Comparison of ENCODE assay signal across 12 cellular contexts in the genomic region with DNA sequence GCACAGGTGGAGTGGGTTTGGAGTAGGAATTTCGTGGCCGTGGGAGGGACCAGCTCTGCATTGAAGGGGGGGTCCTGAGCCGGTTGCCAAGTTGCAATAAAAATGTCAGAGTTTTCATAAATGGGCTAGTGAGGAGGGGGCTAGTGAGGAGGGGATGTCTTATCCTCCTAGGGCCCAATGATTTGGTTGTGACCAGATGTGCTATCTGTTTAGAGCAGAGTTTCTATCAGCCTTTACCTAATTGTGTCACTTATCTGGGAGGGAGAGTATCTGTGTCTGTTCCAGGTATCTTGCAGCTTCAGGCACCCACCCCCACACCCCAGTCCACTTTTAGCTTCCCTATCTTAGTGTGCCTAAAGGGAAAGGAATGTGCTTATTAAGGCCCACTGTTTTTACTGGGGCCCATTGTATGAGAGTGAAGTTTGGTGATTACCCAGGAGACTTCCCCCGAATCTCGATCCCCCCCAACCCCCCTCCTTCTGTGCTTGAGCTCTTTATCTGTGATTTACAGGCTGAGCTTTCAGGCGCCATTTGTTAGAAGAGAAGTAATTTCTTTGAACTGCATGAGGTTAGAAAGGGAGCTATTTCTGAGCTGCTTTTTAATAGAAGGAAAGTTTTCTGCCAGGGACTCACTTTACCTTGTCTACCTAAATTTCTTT. TPM values are rescaled to one million over a fixed set of nuclear protein-coding genes. Genes with fewer than 3 reads are reported as not detected.
DNase-seq lines count a peak whose midpoint lies in the region; ATAC-seq, FAIRE-seq and TF ChIP-seq lines count a peak whose summit lies in the region.
"Had no signal": no experiment of that assay in that cellular context is flagged by ENCODE, and none has a peak within 500 bp of the region (broad histone marks: within the 10 kb centered on the region; RNA-seq: fewer than 3 reads in every experiment).

No MANE protein-coding gene starts in this region.

- DNase-seq in activated CD4-positive, alpha-beta memory T cell treated with anti-CD3 and anti-CD28 coated beads, Interleukin-2, amount 10 ng/mL, durations not matched to agents 7 days and 5 days = no peak
- DNase-seq in activated CD4-positive, alpha-beta memory T cell treated with anti-CD3 and anti-CD28 coated beads for 36 hours = no peak
- DNase-seq in NCI-H82 treated with DMSO at 0.1 percent for 48 hours (lab: John Stamatoyannopoulos, UW; ENCODE audit: unreplicated experiment) (peak; percentile 25), chondrocyte (ENCODE audit: low spot score) (no peak), pancreas (no peak), SK-N-DZ (ENCODE audit: low spot score) (no peak)
- no peak for DNase-seq in effector CD8-positive, alpha-beta T cell (lab: John Stamatoyannopoulos, UW)
- DNase-seq: GF-D8, mesenchymal stem cell, NCI-H1694, sigmoid colon had no signal

- H3K4me3 Mint-ChIP-seq in activated CD4-positive, alpha-beta memory T cell treated with anti-CD3 and anti-CD28 coated beads, Interleukin-2, amount 10 ng/mL, durations not matched to agents 7 days and 5 days = no peak overlapping the region
- no peak overlapping the region for H3K4me3 Mint-ChIP-seq in activated CD4-positive, alpha-beta memory T cell treated with anti-CD3 and anti-CD28 coated beads for 36 hours
- no peak overlapping the region for H3K4me3 Mint-ChIP-seq in chondrocyte (ENCODE audit: unreplicated experiment)

- peaks cover 2% of the 10 kb centered on the region for H3K27me3 Mint-ChIP-seq in activated CD4-positive, alpha-beta memory T cell treated with anti-CD3 and anti-CD28 coated beads, Interleukin-2, amount 10 ng/mL, durations not matched to agents 7 days and 5 days
- peaks cover 1% of the 10 kb centered on the region for H3K27me3 Mint-ChIP-seq in activated CD4-positive, alpha-beta memory T cell treated with anti-CD3 and anti-CD28 coated beads for 36 hours
- no peaks in the 10 kb centered on the region for H3K27me3 Mint-ChIP-seq in chondrocyte (ENCODE audit: low read depth)

- FAIRE-seq in pancreas (lab: Jason Lieb, UNC) = no peak

- POLR2A ChIA-PET in activated CD4-positive, alpha-beta memory T cell treated with anti-CD3 and anti-CD28 coated beads, Interleukin-2, amount 10 ng/mL, durations not matched to agents 7 days and 5 days (lab: Charles Lee) = interaction anchor here (0.9 to 4.3 kb wide), 14 partner anchors 9 to 138 kb away, joined by 3 to 50 read pairs (median 6); partner anchors contain the start of genes C15orf39 and PPCDC
- POLR2A ChIA-PET in activated CD4-positive, alpha-beta memory T cell treated with anti-CD3 and anti-CD28 coated beads for 36 hours (lab: Charles Lee) = interaction anchor here (0.6 to 1.1 kb wide), 2 partner anchors 18 to 21 kb away, joined by 3 read pairs; no protein-coding TSS in a partner anchor

- H3K4me1 Mint-ChIP-seq in activated CD4-positive, alpha-beta memory T cell treated with anti-CD3 and anti-CD28 coated beads, Interleukin-2, amount 10 ng/mL, durations not matched to agents 7 days and 5 days = peaks cover 84% of the 10 kb centered on the region
- H3K4me1 Mint-ChIP-seq in activated CD4-positive, alpha-beta memory T cell treated with anti-CD3 and anti-CD28 coated beads for 36 hours (ENCODE audit: low read depth) = peaks cover 40% of the 10 kb centered on the region
- H3K4me1 Mint-ChIP-seq in chondrocyte (ENCODE audit: low read depth) = peaks cover 34% of the 10 kb centered on the region

- peak overlapping the region; percentile 95 for H3K27ac Mint-ChIP-seq in activated CD4-positive, alpha-beta memory T cell treated with anti-CD3 and anti-CD28 coated beads, Interleukin-2, amount 10 ng/mL, durations not matched to agents 7 days and 5 days
- H3K27ac Mint-ChIP-seq in activated CD4-positive, alpha-beta memory T cell treated with anti-CD3 and anti-CD28 coated beads for 36 hours = no peak overlapping the region
- H3K27ac Mint-ChIP-seq in chondrocyte (ENCODE audit: unreplicated experiment) = peak overlapping the region; percentile 73

- H3K9me3 Mint-ChIP-seq in activated CD4-positive, alpha-beta memory T cell treated with anti-CD3 and anti-CD28 coated beads, Interleukin-2, amount 10 ng/mL, durations not matched to agents 7 days and 5 days = no peaks in the 10 kb centered on the region
- H3K9me3 Mint-ChIP-seq in activated CD4-positive, alpha-beta memory T cell treated with anti-CD3 and anti-CD28 coated beads for 36 hours = no peaks in the 10 kb centered on the region
- H3K9me3 Mint-ChIP-seq in chondrocyte (ENCODE audit: low read depth) = peaks cover 20% of the 10 kb centered on the region

- peak overlapping the region in 3 of 4 donors; percentile 49 to 67 (median 58) for H3K27ac ChIP-seq in pancreas

- 49 to 51% methylated on average over 6 of the region's 6 CpGs for WGBS in pancreas, 2 donors

- intact Hi-C loops in activated CD4-positive, alpha-beta memory T cell treated with anti-CD3 and anti-CD28 coated beads for 36 hours (cut with micrococcal nuclease) = no loop called here
- intact Hi-C loops in pancreas (cut with DNase I) = no loop called here

- TF ChIP-seq CTCF in chondrocyte (IDR thresholded peaks at IDR 0.05) (no peak), pancreas (IDR thresholded peaks at IDR 0.05) (no peak)

- H3K27me3 ChIP-seq in pancreas = no peaks in the 10 kb centered on the region
- H3K27me3 ChIP-seq: sigmoid colon had no signal

- ATAC-seq in pancreas (peak in 3 of 4 donors; percentile 14 to 50 (median 29)), HG02763 (IDR thresholded peaks at IDR 0.05; ENCODE audit: unreplicated experiment) (no peak)

- H3K9me3 ChIP-seq in pancreas = no peaks in the 10 kb centered on the region

- peaks cover 58% of the 10 kb centered on the region for H3K36me3 Mint-ChIP-seq in activated CD4-positive, alpha-beta memory T cell treated with anti-CD3 and anti-CD28 coated beads, Interleukin-2, amount 10 ng/mL, durations not matched to agents 7 days and 5 days (ENCODE audit: low read depth)
- H3K36me3 Mint-ChIP-seq in activated CD4-positive, alpha-beta memory T cell treated with anti-CD3 and anti-CD28 coated beads for 36 hours = no peaks in the 10 kb centered on the region
- H3K36me3 Mint-ChIP-seq in chondrocyte (ENCODE audit: low read depth) = peaks cover 8% of the 10 kb centered on the region

- no peaks in the 10 kb centered on the region for H3K36me3 ChIP-seq in pancreas
- H3K36me3 ChIP-seq: sigmoid colon had no signal

- peaks cover 0 to 11% (median 0%) of the 10 kb centered on the region in 3 donors for H3K4me1 ChIP-seq in pancreas

- no peak overlapping the region for H3K4me3 ChIP-seq in pancreas
- H3K4me3 ChIP-seq: sigmoid colon had no signal

- CTCF ChIA-PET in activated CD4-positive, alpha-beta memory T cell treated with anti-CD3 and anti-CD28 coated beads, Interleukin-2, amount 10 ng/mL, durations not matched to agents 7 days and 5 days (lab: Charles Lee) = interaction anchor here (0.6 to 3.6 kb wide), 8 partner anchors 21 to 138 kb away, joined by 3 to 34 read pairs (median 8); partner anchors contain the start of gene C15orf39
- CTCF ChIA-PET in activated CD4-positive, alpha-beta memory T cell treated with anti-CD3 and anti-CD28 coated beads for 36 hours (lab: Charles Lee) = interaction anchor here (0.6 to 2.0 kb wide), 3 partner anchors 23 to 136 kb away, joined by 3 to 6 read pairs (median 5); partner anchors contain the start of gene C15orf39

RNA-seq across cellular contexts. Expression of gene PPCDC, which starts 42.6 kb away (rescaled TPM):
- 10 to 100 TPM; 43.0 to 50.2 TPM for total RNA-seq in activated CD4-positive, alpha-beta memory T cell treated with anti-CD3 and anti-CD28 coated beads, Interleukin-2, amount 10 ng/mL, durations not matched to agents 7 days and 5 days
- total RNA-seq in activated CD4-positive, alpha-beta memory T cell treated with anti-CD3 and anti-CD28 coated beads for 36 hours = 10 to 100 TPM; 16.3 to 18.8 TPM
- total RNA-seq in chondrocyte (7.3 to 12.9 TPM (median 8.7 TPM) in 3 replicates), pancreas (10 to 100 TPM in 2 of 6 donors, 1 to 10 TPM in 4; 7.9 to 12.3 (median 9.2) TPM)
- polyA plus RNA-seq in pancreas = 10 to 100 TPM; 21.1 to 21.3 TPM
- polyA plus RNA-seq in SK-N-DZ (2014; cell fraction: cytosol; rRNA removed) = 20.4 and 33.5 TPM in 2 replicates
- polyA plus RNA-seq in SK-N-DZ (2014; cell fraction: nucleus; rRNA removed) = 23.3 and 50.7 TPM in 2 replicates
